Comparison of ENCODE assay signal across 16 cellular contexts in the genomic region with DNA sequence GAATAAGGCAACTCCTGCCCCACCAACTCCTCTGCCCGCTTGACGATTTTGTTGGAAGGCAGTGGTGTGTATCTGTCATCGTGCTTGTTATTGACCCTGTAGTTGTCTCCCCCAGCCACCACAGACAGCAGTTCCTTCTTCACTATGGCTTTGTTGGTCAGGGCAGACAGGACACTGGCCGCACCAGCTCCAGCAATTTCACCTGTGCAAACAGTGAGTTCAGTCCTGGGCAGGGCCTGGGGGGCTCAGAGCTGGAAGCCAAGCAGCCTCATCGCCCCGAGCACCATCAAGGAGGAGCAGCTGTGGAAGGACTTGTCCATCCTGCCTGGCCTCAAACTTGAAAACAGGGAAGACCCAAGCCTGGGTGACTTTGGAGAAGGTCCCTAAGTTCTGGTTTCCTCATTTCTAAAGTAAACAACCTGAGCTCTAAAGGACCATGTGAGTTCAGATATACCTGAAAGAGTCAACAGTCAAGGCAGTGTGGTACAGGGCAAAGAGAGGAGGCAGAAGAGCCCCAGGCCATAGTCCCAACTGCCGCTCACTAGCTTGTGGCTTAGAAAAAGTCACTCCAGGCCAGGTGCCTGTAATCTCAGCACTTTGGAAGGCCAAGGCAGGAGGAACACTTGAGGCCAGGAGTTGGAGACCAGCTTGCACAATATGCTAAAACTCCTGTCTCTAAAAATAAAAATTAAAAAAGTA. TPM values are rescaled to one million over a fixed set of nuclear protein-coding genes. Genes with fewer than 3 reads are reported as not detected.
"Had no signal": no experiment of that assay in that cellular context is flagged by ENCODE, and none has a peak within 500 bp of the region (broad histone marks: within the 10 kb centered on the region; RNA-seq: fewer than 3 reads in every experiment).

No MANE protein-coding gene starts in this region.

- H3K4me1 ChIP-seq: foreskin keratinocyte, pancreas had no signal

- H3K36me3 ChIP-seq: neural progenitor cell, pancreas, thyroid gland, vagina had no signal

- H3K4me2 ChIP-seq: neural progenitor cell had no signal

- H3K4me3 ChIP-seq: lung, neural progenitor cell, pancreas, thyroid gland, vagina had no signal

- H2AFZ ChIP-seq: neural progenitor cell had no signal

- DNase-seq: activated CD4-positive, CD25-positive, alpha-beta regulatory T cell treated with anti-CD3 and anti-CD28 coated beads, Interleukin-2, amount 50 U/mL, for 72 hours; activated CD8-positive, alpha-beta T cell treated with anti-CD3 and anti-CD28 coated beads, Interleukin-2, amount 10 ng/mL, durations not matched to agents 7 days and 5 days; activated gamma-delta T cell treated with Interleukin-2 at 50 U/mL for 16 hours; activated naive CD8-positive, alpha-beta T cell treated with anti-CD3 and anti-CD28 coated beads, Interleukin-2, amount 10 ng/mL, durations not matched to agents 7 days and 5 days; effector memory CD8-positive, alpha-beta T cell; foreskin keratinocyte; immature natural killer cell; midbrain; stimulated activated CD4-positive, alpha-beta T cell treated with anti-CD3 and anti-CD28 coated beads, Interleukin-12 subunit alpha, Interleukin-12 subunit beta, amount 100 ng/mL, for 4 hours; T1000; thyroid gland had no signal

- H3K27me3 ChIP-seq: foreskin keratinocyte, neural progenitor cell, pancreas, thyroid gland, vagina had no signal

- H3K27ac ChIP-seq: foreskin keratinocyte, neural progenitor cell, pancreas, vagina had no signal

- ATAC-seq: activated CD8-positive, alpha-beta T cell treated with anti-CD3 and anti-CD28 coated beads, Interleukin-2, amount 10 ng/mL, durations not matched to agents 7 days and 5 days; effector memory CD8-positive, alpha-beta T cell; foreskin keratinocyte; pancreas; stimulated activated effector memory CD8-positive, alpha-beta T cell treated with anti-CD3 and anti-CD28 coated beads, Interleukin-12 subunit alpha, Interleukin-12 subunit beta, amount 100 ng/mL, for 72 hours had no signal

- H3K9me3 ChIP-seq: pancreas, thyroid gland, vagina had no signal

RNA-seq across cellular contexts. Expression of a gene that starts 4.6 kb away (rescaled TPM):
- total RNA-seq: foreskin keratinocyte, pancreas, vagina had no signal

RNA-seq across cellular contexts. Expression of a gene that starts 52.7 kb away (rescaled TPM):
- total RNA-seq: activated CD8-positive, alpha-beta T cell treated with anti-CD3 and anti-CD28 coated beads, Interleukin-2, amount 10 ng/mL, durations not matched to agents 7 days and 5 days; activated naive CD8-positive, alpha-beta T cell treated with anti-CD3 and anti-CD28 coated beads, Interleukin-2, amount 10 ng/mL, durations not matched to agents 7 days and 5 days; foreskin keratinocyte had no signal
- polyA plus RNA-seq: foreskin keratinocyte had no signal
